1 cellular context compared by ENCODE assay signal in the genomic region with DNA sequence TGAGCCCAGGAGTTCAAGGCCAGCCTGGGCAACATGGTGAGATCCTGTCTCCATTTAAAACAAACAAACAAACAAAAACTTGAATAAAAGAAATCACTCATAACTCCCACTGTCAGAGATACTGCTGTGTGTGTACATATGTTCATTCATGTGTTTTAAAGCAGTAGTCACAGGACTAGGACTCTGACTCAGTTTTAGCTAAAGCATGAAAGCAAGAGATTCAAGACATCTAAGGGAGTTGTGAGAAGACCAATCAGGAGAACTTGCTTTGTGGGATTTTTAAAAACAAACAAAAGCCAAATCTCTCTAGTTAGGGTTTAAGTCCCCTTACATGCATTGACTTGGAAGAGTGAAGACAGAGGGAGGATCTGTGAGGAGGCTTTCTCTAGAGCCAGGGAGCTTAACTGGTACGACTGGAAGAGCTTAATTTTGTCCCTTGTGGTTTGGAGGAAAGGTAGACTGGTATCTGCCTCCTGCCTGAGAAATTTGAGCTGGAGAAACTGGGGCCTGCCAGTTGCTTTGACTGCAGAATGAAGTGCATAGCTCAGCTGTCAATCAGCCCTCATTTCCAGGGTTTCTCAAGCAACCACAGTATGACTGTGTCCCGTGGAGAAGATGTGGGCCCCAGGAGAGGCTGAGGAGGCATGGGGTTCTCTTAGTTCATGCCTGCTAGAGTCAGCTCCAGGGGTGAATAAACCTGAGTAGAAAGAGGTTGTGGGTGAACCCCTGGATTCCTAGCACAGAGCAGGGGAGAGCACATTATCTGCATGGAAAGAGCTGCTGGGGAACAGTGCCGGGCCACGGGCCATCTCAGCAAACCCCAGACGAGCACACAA.
A peak's percentile ranks its signal among the peaks of the same experiment; 100 is the strongest.
TF ChIP-seq lines count a peak whose summit lies in the region.

No MANE protein-coding gene starts in this region.

TF ChIP-seq in GM12878, 131 proteins besides CTCF, POLR2A, EP300 and RAD21 (continued from another document):
- TF ChIP-seq, protein P1, sequence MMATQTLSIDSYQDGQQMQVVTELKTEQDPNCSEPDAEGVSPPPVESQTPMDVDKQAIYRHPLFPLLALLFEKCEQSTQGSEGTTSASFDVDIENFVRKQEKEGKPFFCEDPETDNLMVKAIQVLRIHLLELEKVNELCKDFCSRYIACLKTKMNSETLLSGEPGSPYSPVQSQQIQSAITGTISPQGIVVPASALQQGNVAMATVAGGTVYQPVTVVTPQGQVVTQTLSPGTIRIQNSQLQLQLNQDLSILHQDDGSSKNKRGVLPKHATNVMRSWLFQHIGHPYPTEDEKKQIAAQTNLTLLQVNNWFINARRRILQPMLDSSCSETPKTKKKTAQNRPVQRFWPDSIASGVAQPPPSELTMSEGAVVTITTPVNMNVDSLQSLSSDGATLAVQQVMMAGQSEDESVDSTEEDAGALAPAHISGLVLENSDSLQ (IDR thresholded peaks at IDR 0.05): peak; percentile 75
- TF ChIP-seq, protein P2, sequence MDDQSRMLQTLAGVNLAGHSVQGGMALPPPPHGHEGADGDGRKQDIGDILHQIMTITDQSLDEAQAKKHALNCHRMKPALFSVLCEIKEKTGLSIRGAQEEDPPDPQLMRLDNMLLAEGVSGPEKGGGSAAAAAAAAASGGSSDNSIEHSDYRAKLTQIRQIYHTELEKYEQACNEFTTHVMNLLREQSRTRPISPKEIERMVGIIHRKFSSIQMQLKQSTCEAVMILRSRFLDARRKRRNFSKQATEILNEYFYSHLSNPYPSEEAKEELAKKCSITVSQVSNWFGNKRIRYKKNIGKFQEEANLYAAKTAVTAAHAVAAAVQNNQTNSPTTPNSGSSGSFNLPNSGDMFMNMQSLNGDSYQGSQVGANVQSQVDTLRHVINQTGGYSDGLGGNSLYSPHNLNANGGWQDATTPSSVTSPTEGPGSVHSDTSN (IDR thresholded peaks at IDR 0.05; ENCODE audit: insufficient replicate concordance, low read depth, low read length): peak; percentile 53
- TF ChIP-seq, protein P3, sequence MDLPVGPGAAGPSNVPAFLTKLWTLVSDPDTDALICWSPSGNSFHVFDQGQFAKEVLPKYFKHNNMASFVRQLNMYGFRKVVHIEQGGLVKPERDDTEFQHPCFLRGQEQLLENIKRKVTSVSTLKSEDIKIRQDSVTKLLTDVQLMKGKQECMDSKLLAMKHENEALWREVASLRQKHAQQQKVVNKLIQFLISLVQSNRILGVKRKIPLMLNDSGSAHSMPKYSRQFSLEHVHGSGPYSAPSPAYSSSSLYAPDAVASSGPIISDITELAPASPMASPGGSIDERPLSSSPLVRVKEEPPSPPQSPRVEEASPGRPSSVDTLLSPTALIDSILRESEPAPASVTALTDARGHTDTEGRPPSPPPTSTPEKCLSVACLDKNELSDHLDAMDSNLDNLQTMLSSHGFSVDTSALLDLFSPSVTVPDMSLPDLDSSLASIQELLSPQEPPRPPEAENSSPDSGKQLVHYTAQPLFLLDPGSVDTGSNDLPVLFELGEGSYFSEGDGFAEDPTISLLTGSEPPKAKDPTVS (IDR thresholded peaks at IDR 0.05; ENCODE audit: low read depth, low read length): no peak
